In the genomic region with DNA sequence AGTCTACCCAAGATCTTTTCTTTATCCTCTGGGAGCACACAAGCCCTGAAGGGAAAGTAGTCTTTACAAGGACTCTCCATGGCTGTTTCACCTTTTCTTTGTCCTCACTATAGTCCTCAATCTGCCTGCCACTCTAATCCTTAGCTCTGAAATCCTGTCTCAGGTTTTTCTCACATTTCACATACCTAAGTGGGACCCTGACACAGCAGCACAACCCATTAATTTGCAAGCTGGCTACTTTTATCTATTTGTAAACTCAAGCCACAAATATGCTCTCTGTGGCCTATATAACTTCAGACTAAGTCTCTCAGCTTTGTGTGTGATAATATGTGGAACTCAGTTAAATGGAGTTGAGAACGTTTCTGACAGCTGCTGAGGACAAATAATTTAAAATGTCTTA, we compare ENCODE assay signal across 1 cellular context.
TF ChIP-seq lines count a peak whose summit lies in the region.

No MANE protein-coding gene starts in this region.

TF ChIP-seq in GM12878, 131 proteins besides CTCF, POLR2A, EP300 and RAD21:
- TF ChIP-seq HDGF (IDR thresholded peaks at IDR 0.05) (no peak), ATF3 (IDR thresholded peaks at IDR 0.05; ENCODE audit: borderline replicate concordance, extremely low read depth, low read depth, low read length) (no peak), NBN (IDR thresholded peaks at IDR 0.05) (no peak), ZNF384 (IDR thresholded peaks at IDR 0.05; ENCODE audit: borderline replicate concordance, low read depth, low read length) (no peak), SREBF1 (IDR thresholded peaks at IDR 0.05; ENCODE audit: low read length) (no peak)
TF ChIP-seq in GM12878: peak in this region for 0.
